Comparison of ENCODE assay signal across 1 cellular context in the genomic region with DNA sequence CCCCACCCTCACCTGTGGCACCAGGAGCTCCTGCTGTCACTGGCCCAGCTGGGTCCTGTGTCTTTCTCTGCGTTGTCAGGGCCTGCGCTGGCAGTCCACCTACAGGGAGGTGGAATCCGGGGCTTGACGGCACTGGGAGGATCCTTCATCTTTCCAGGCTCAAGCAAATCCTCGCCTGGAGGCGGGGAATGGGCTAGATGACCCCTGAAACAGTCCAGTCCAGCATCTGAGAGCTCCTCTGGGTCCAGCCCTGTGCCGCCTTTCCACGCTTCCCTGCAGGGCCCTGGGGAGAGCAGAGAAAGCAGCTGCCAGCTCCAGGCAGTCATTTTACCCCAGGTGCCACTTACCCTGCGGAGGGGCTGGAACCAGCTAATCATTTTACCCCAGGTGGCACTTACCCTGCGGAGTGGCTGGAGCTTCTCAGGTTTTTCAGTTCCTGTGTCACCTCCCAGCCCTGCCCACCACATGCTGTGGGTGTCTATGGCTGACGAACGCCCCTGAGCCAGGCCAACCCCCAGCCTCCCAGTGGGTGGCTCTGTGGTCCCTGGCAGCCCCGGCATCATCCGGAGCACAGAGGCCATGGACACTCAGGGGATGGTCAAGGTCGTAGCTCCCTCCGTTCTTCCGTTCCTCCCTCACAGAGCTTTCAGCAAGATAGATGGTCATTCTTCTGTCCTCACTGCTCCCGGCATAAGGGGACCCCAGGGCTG.
TF ChIP-seq lines count a peak whose summit lies in the region.

No MANE protein-coding gene starts in this region.

TF ChIP-seq in K562, 482 proteins besides CTCF, POLR2A, EP300 and RAD21:
- TF ChIP-seq HINFP (tag; conservative IDR thresholded peaks at IDR 0.05; ENCODE audit: low read depth) (no peak), ZFX (CRISPR knock-in tag; IDR thresholded peaks at IDR 0.05) (no peak), POLR2AphosphoS2 (IDR thresholded peaks at IDR 0.05; ENCODE audit: low read length) (no peak)
